In genomic region chr5:32398754-32399153, GRCh38 we compare ENCODE assay signal across 6 cellular contexts. TPM values are rescaled to one million over a fixed set of nuclear protein-coding genes. Genes with fewer than 3 reads are reported as not detected.
DNase-seq lines count a peak whose midpoint lies in the region; ATAC-seq, FAIRE-seq and TF ChIP-seq lines count a peak whose summit lies in the region.
"Not testable (repeated sequence)": the region's sequence is repeated elsewhere in the genome, so short reads cannot be mapped to it uniquely, and the experiment has no call there.

No MANE protein-coding gene starts in this region.

- peak overlapping the region; percentile 37 for H3K27ac Mint-ChIP-seq in progenitor cell of endocrine pancreas

- FAIRE-seq in K562 (lab: Jason Lieb, UNC) = not testable (repeated sequence)
- peak; percentile 55 for FAIRE-seq in endothelial cell of umbilical vein (lab: Jason Lieb, UNC)

- peak overlapping the region in 4 of 5 donors; percentile 8 to 83 (median 64) for H3K27ac ChIP-seq in adrenal gland
- not testable (repeated sequence) for H3K27ac ChIP-seq in K562 (ENCODE audit: extremely low read depth, low read depth, low read length); endothelial cell of umbilical vein (ENCODE audit: insufficient read depth, low read depth, low read length); right lobe of liver

- TF ChIP-seq CTCF in adrenal gland (IDR thresholded peaks at IDR 0.05) (peak in 3 of 6 experiments; percentile 7 to 27 (median 26)), right lobe of liver (IDR thresholded peaks at IDR 0.05) (peak in 1 of 4 donors; percentile 3)
- TF ChIP-seq CTCF in K562 (IDR thresholded peaks at IDR 0.05 in 2 of 3, conservative IDR thresholded peaks at IDR 0.05 in 1 of 3; ENCODE audit: insufficient read depth in 2 of 3, low read depth in 1 of 3, low read length in 3 of 3); endothelial cell of umbilical vein (IDR thresholded peaks at IDR 0.05; ENCODE audit: extremely low read depth in 1 of 2, insufficient read depth in 1 of 2, low read depth in 1 of 2, low read length in 2 of 2); progenitor cell of endocrine pancreas (IDR thresholded peaks at IDR 0.05; ENCODE audit: unreplicated experiment): not testable (repeated sequence)

- not testable (repeated sequence) for H3K4me3 ChIP-seq in adrenal gland; K562; endothelial cell of umbilical vein (replicated peaks in 1 of 3; ENCODE audit: insufficient read depth in 1 of 3, low read depth in 1 of 3, low read length in 3 of 3); right lobe of liver

- not testable (repeated sequence) for TF ChIP-seq EP300 in K562 (IDR thresholded peaks at IDR 0.05; ENCODE audit: low read length)

- in situ Hi-C loops in K562 (cut with MboI) = not testable (repeated sequence)

- not testable (repeated sequence) for ATAC-seq in K562
- peak in 3 of 4 donors; percentile 39 to 88 (median 63) for ATAC-seq in right lobe of liver

- not testable (repeated sequence) for BruUV-seq in K562 (replicated peaks; lab: Mats Ljungman, UMichigan); endothelial cell of umbilical vein (replicated peaks; lab: Mats Ljungman, UMichigan)

- TF ChIP-seq POLR2A in adrenal gland (IDR thresholded peaks at IDR 0.05) = peak in 1 of 2 donors; percentile 63
- TF ChIP-seq POLR2A in K562 (conservative IDR thresholded peaks at IDR 0.05); endothelial cell of umbilical vein (IDR thresholded peaks at IDR 0.05; ENCODE audit: low read depth, low read length); right lobe of liver (IDR thresholded peaks at IDR 0.05): not testable (repeated sequence)

- not testable (repeated sequence) for H3K27me3 ChIP-seq in adrenal gland; K562 (ENCODE audit: control insufficient read depth in 2 of 2, insufficient read depth in 2 of 2, low read length in 2 of 2); endothelial cell of umbilical vein (ENCODE audit: control insufficient read depth in 2 of 2, insufficient read depth in 2 of 2, low read length in 2 of 2); right lobe of liver

- H3K36me3 ChIP-seq in adrenal gland (replicated peaks in 1 of 2) = peaks cover 0 to 94% of the 10 kb centered on the region in 2 donors
- H3K36me3 ChIP-seq in K562 (ENCODE audit: control insufficient read depth, insufficient read depth, low read length) = peaks cover 96% of the 10 kb centered on the region
- peaks cover 21 to 47% of the 10 kb centered on the region in 2 experiments for H3K36me3 ChIP-seq in endothelial cell of umbilical vein (ENCODE audit: control insufficient read depth in 2 of 2, extremely low read depth in 1 of 2, insufficient read depth in 2 of 2, low read length in 2 of 2)
- peaks cover 4 to 90% (median 46%) of the 10 kb centered on the region in 4 donors for H3K36me3 ChIP-seq in right lobe of liver

- H3K36me3 Mint-ChIP-seq in progenitor cell of endocrine pancreas (ENCODE audit: insufficient read depth) = peaks cover 40% of the 10 kb centered on the region

- H3K9me1 ChIP-seq in K562 (ENCODE audit: control insufficient read depth, insufficient read depth, low read length); endothelial cell of umbilical vein (replicated peaks; ENCODE audit: control insufficient read depth, extremely low read depth, insufficient read depth, low read length): not testable (repeated sequence)

- not testable (repeated sequence) for H3K4me1 ChIP-seq in adrenal gland (replicated peaks in 1 of 2); K562 (replicated peaks in 1 of 2; ENCODE audit: control insufficient read depth in 2 of 2, insufficient read depth in 2 of 2, low read length in 2 of 2); endothelial cell of umbilical vein (ENCODE audit: control insufficient read depth, extremely low read depth, insufficient read depth, low read length); right lobe of liver

- POLR2A ChIA-PET in K562 (lab: Yijun Ruan, JAX) = interaction anchor here (1.0 to 1.2 kb wide), 3 partner anchors 8 to 12 kb away, joined by 3 to 5 read pairs (median 4); no protein-coding TSS in a partner anchor
- POLR2A ChIA-PET in endothelial cell of umbilical vein (lab: Charles Lee) = not testable (repeated sequence)

- H3K9me3 Mint-ChIP-seq in progenitor cell of endocrine pancreas (ENCODE audit: low read depth) = not testable (repeated sequence)

- not testable (repeated sequence) for H3K4me3 Mint-ChIP-seq in progenitor cell of endocrine pancreas (ENCODE audit: low read depth)

- not testable (repeated sequence) for H4K20me1 ChIP-seq in K562 (replicated peaks; ENCODE audit: control insufficient read depth, insufficient read depth, low read length); endothelial cell of umbilical vein (replicated peaks; ENCODE audit: control insufficient read depth, extremely low read depth, insufficient read depth, low read length)

- CTCF ChIA-PET in K562 (lab: Yijun Ruan, JAX; ENCODE audit: low intra/inter-chr PET ratio) = not testable (repeated sequence)
- CTCF ChIA-PET in endothelial cell of umbilical vein (lab: Charles Lee) = interaction anchor here (0.9 to 1.3 kb wide), 3 partner anchors 11 to 166 kb away, joined by 3 to 4 read pairs (median 4); no protein-coding TSS in a partner anchor

- dilution Hi-C loops in endothelial cell of umbilical vein (cut with MboI; ENCODE audit: extremely low pct_ligation_motif_present, low sequenced_read_pairs) = not testable (repeated sequence)

- intact Hi-C loops in adrenal gland (cut with DNase I); K562 (cut with micrococcal nuclease); endothelial cell of umbilical vein (cut with micrococcal nuclease); right lobe of liver (cut with DNase I): not testable (repeated sequence)

- not testable (repeated sequence) for H3K9ac ChIP-seq in K562 (ENCODE audit: insufficient read depth in 1 of 2, low read depth in 2 of 2, low read length in 2 of 2); endothelial cell of umbilical vein (replicated peaks; ENCODE audit: extremely low read depth, insufficient read depth, low read length)

- TF ChIP-seq RAD21 in K562 (CRISPR knock-in tag; conservative IDR thresholded peaks at IDR 0.05 in 1 of 2, IDR thresholded peaks at IDR 0.05 in 1 of 2) = not testable (repeated sequence)

- 54 to 70% (median 62%) methylated on average over 10 of the region's 10 CpGs for WGBS in adrenal gland, 4 donors
- WGBS in K562 (ENCODE audit: insufficient coverage, low coverage, missing lambda C conversion rate) = 90% methylated on average over 10 of the region's 10 CpGs
- 47% methylated on average over 9 of the region's 10 CpGs for WGBS in right lobe of liver (ENCODE audit: insufficient coverage, low coverage, low lambda C conversion rate, missing lambda C conversion rate)

- not testable (repeated sequence) for H2AFZ ChIP-seq in K562 (ENCODE audit: low read depth, low read length); endothelial cell of umbilical vein (ENCODE audit: low read depth, low read length)

- not testable (repeated sequence) for H3K9me3 ChIP-seq in adrenal gland (replicated peaks in 1 of 3); K562 (replicated peaks; ENCODE audit: control insufficient read depth, insufficient read depth, low read depth, low read length); endothelial cell of umbilical vein (replicated peaks; ENCODE audit: control insufficient read depth, insufficient read depth, low read length); right lobe of liver

- DNase-seq in MV-4-11 (lab: John Stamatoyannopoulos, UW) (peak; percentile 3), adrenal gland (peak; percentile 67 to 93 (median 88)), right lobe of liver (peak in 1 of 3 donors; percentile 52)
- not testable (repeated sequence) for DNase-seq in K562 (ENCODE audit: extremely low read depth in 1 of 4, low spot score in 3 of 4); endothelial cell of umbilical vein (ENCODE audit: low read depth, low spot score); progenitor cell of endocrine pancreas (ENCODE audit: low spot score, unreplicated experiment)

- H3K4me1 Mint-ChIP-seq in progenitor cell of endocrine pancreas (ENCODE audit: low read depth) = not testable (repeated sequence)

- not testable (repeated sequence) for H3K27me3 Mint-ChIP-seq in progenitor cell of endocrine pancreas

- H3K4me2 ChIP-seq in K562 (ENCODE audit: insufficient read depth, low read length); endothelial cell of umbilical vein (ENCODE audit: insufficient read depth, low read length): not testable (repeated sequence)

- not testable (repeated sequence) for H3K79me2 ChIP-seq in K562 (ENCODE audit: control insufficient read depth, insufficient read depth, low read length); endothelial cell of umbilical vein (ENCODE audit: control insufficient read depth, insufficient read depth, low read length)

RNA-seq across cellular contexts. Expression of gene ZFR, which starts 45.8 kb away (rescaled TPM):
- total RNA-seq in adrenal gland (10 to 100 TPM; 58.5 to 99.7 (median 72.7) TPM), K562 (2014; rRNA removed) (71.1 TPM in 2 replicates), K562 (2014; rRNA removed; fragmentation: Illumina TruSeq; extraction: Trizol) (95.1 and 96.4 TPM in 2 replicates), K562 (2015; rRNA removed; fragmentation: Illumina TruSeq; extraction: Trizol) (100 and 108 TPM in 2 replicates), K562 (2021) (63.2 and 63.3 TPM in 2 replicates), endothelial cell of umbilical vein (58.6 and 60.1 TPM in 2 replicates), right lobe of liver (10 to 100 TPM; 19.8 to 36.8 (median 25.8) TPM), progenitor cell of endocrine pancreas (75.6 and 78.6 TPM in 2 replicates)
- polyA plus RNA-seq in adrenal gland (100 to 1,000 TPM in 1 of 3 donors, 10 to 100 TPM in 2; 29.4 to 154 (median 40.7) TPM), K562 (2011; rRNA removed) (82.6 and 86.9 TPM in 2 replicates), K562 (2014; fragmentation: Illumina TruSeq; extraction: Trizol) (66.3 and 75.4 TPM in 2 replicates), K562 (2014; fragmentation: Nextera tagmentation; extraction: Ambion mirVana) (10 to 100 TPM; 35.5 to 48.5 TPM), K562 (2014; rRNA removed) (45.4 and 48.4 TPM in 2 replicates), endothelial cell of umbilical vein (79.4 and 115 TPM in 2 replicates)
- 34.6 and 71.1 TPM in 2 replicates for total RNA-seq in K562 (2011; cell fraction: chromatin; rRNA removed; ENCODE audit: low replicate concordance)
- total RNA-seq in K562 (2011; cell fraction: nucleolus; rRNA removed) = 22.0 and 25.5 TPM in 2 replicates
- 38.0 and 56.4 TPM in 2 replicates for total RNA-seq in K562 (2011; cell fraction: nucleoplasm; rRNA removed)
- 103 and 193 TPM in 2 replicates for polyA plus RNA-seq in K562 (2011; cell fraction: cytosol; rRNA removed)
- 58.7 and 73.6 TPM in 2 replicates for polyA plus RNA-seq in K562 (2011; cell fraction: nucleus; rRNA removed)
- 41.6 and 44.1 TPM in 2 replicates for polyA plus RNA-seq in K562 (2012)
- 133 and 165 TPM in 2 replicates for polyA minus RNA-seq in K562 (2011; rRNA and poly(A)+ RNA removed)
- polyA minus RNA-seq in K562 (2011; cell fraction: cytosol; rRNA and poly(A)+ RNA removed) = 57.4 and 62.3 TPM in 2 replicates
- polyA minus RNA-seq in K562 (2011; cell fraction: nucleus; rRNA and poly(A)+ RNA removed) = 30.6 and 42.2 TPM in 2 replicates
- 29.1 and 29.5 TPM in 2 replicates for polyA plus RNA-seq in endothelial cell of umbilical vein (2011; cell fraction: cytosol; rRNA removed)
- polyA plus RNA-seq in endothelial cell of umbilical vein (2011; cell fraction: nucleus; rRNA removed) = 76.0 and 77.0 TPM in 2 replicates
- 44.5 and 54.6 TPM in 2 replicates for polyA plus RNA-seq in endothelial cell of umbilical vein (2012)
- 167 and 177 TPM in 2 replicates for polyA minus RNA-seq in endothelial cell of umbilical vein
- polyA minus RNA-seq in endothelial cell of umbilical vein (2011; cell fraction: cytosol; rRNA and poly(A)+ RNA removed) = 68.9 TPM
- polyA minus RNA-seq in endothelial cell of umbilical vein (2011; cell fraction: nucleus; rRNA and poly(A)+ RNA removed) = 98.8 and 108 TPM in 2 replicates
